ENCODE assay signal across 9 cellular contexts in genomic region chr15:30045248-30046041, GRCh38. TPM values are rescaled to one million over a fixed set of nuclear protein-coding genes. Genes with fewer than 3 reads are reported as not detected.
DNase-seq lines count a peak whose midpoint lies in the region; ATAC-seq and TF ChIP-seq lines count a peak whose summit lies in the region.
"Not testable (repeated sequence)": the region's sequence is repeated elsewhere in the genome, so short reads cannot be mapped to it uniquely, and the experiment has no call there.
"Had no signal": no experiment of that assay in that cellular context is flagged by ENCODE, and none has a peak within 500 bp of the region (broad histone marks: within the 10 kb centered on the region; RNA-seq: fewer than 3 reads in every experiment).

No MANE protein-coding gene starts in this region.

- peak; percentile 38 for ATAC-seq in omental fat pad (ENCODE audit: low FRiP score)

- not testable (repeated sequence) for H3K27ac ChIP-seq in 22Rv1, testis

- H3K36me3 ChIP-seq in H7 (replicated peaks; ENCODE audit: control insufficient read depth, insufficient read depth, low read length); testis (ENCODE audit: low read depth, missing control alignments): not testable (repeated sequence)

- TF ChIP-seq POLR2A in testis (IDR thresholded peaks at IDR 0.05) = not testable (repeated sequence)

- WGBS in testis, 2 donors = 50 to 56% methylated on average over 17 to 26 of the region's 26 CpGs

- peak; percentile 21; the same call in 1 of the 2 replicates for TF ChIP-seq CTCF in 22Rv1 (IDR thresholded peaks at IDR 0.05)
- not testable (repeated sequence) for TF ChIP-seq CTCF in omental fat pad (IDR thresholded peaks at IDR 0.05); testis (IDR thresholded peaks at IDR 0.05)

- not testable (repeated sequence) for H3K9me3 ChIP-seq in testis

- DNase-seq in H7 (peak; percentile 56), NCI-H526 (lab: John Stamatoyannopoulos, UW) (peak; percentile 69 to 83), T47D (ENCODE audit: low read depth in 1 of 2, low spot score in 1 of 2) (peak; percentile 21 to 51), globus pallidus (ENCODE audit: low spot score) (peak; percentile 37), left kidney (ENCODE audit: low read depth, low spot score) (peak; percentile 38), testis (peak; percentile 57)
- not testable (repeated sequence) for DNase-seq in omental fat pad (ENCODE audit: low spot score)

- not testable (repeated sequence) for H3K4me1 ChIP-seq in testis

- in situ Hi-C loops in T47D (cut with HindIII; ENCODE audit: low pct_unique_long_range_greater_than_20kb, low sequenced_read_pairs) = not testable (repeated sequence)

- not testable (repeated sequence) for H3K4me3 ChIP-seq in H7 (ENCODE audit: insufficient read depth, low read depth, low read length)
- peak overlapping the region; percentile 21 to 43 for H3K4me3 ChIP-seq in testis

- H3K27me3 ChIP-seq in H7 (ENCODE audit: control insufficient read depth, insufficient read depth, low read length); testis: not testable (repeated sequence)

- intact Hi-C loops in testis (cut with DNase I; ENCODE audit: low total_unique reads) = not testable (repeated sequence)

RNA-seq across cellular contexts. Expression of gene GOLGA8J, which starts 37.3 kb away (rescaled TPM):
- total RNA-seq in H7 (2014; rRNA removed; shearing (Covaris generic)) = 0.24 TPM in 1 of 2 replicates, not detected in the other
- total RNA-seq in omental fat pad (under 1 TPM in 2 of 4 donors, not detected in 2; 0.44 to 0.72 TPM), testis (10 to 100 TPM in 1 of 2 donors, 1 to 10 TPM in 1; 5.1 to 11.5 TPM)
- polyA plus RNA-seq in testis (ENCODE audit: insufficient read depth, low read depth, low replicate concordance) = 6.3 TPM
- total RNA-seq: SJSA1 had no signal
